In genomic region chr1:183272390-183272801, GRCh38 we compare ENCODE assay signal across 11 cellular contexts.
DNase-seq lines count a peak whose midpoint lies in the region; ATAC-seq and TF ChIP-seq lines count a peak whose summit lies in the region.
"Had no signal": no experiment of that assay in that cellular context is flagged by ENCODE, and none has a peak within 500 bp of the region (broad histone marks: within the 10 kb centered on the region; RNA-seq: fewer than 3 reads in every experiment).

No MANE protein-coding gene starts in this region.

- WGBS in right cardiac atrium, result 71% methylated on average over 4 of the region's 4 CpGs

- H3K4me3 ChIP-seq in left ventricle myocardium inferior (no peak overlapping the region), right cardiac atrium (ENCODE audit: low read length) (no peak overlapping the region), kidney epithelial cell (ENCODE audit: low read depth, low read length) (no peak overlapping the region), A673 (ENCODE audit: low read depth, low read length, poor library complexity, severe bottlenecking) (no peak overlapping the region)
- no peak overlapping the region for H3K4me3 ChIP-seq in CD8-positive, alpha-beta memory T cell (ENCODE audit: low read length)
- H3K4me3 ChIP-seq: ascending aorta had no signal

- H3K4me1 Mint-ChIP-seq in CD8-positive, alpha-beta memory T cell, result no peaks in the 10 kb centered on the region

- H3K4me1 ChIP-seq in left ventricle myocardium inferior (peaks cover 32% of the 10 kb centered on the region), right cardiac atrium (ENCODE audit: control insufficient read depth, insufficient read depth, low read length) (no peaks in the 10 kb centered on the region), A673 (ENCODE audit: insufficient read depth, low read length, poor library complexity, severe bottlenecking) (no peaks in the 10 kb centered on the region)
- H3K4me1 ChIP-seq in CD8-positive, alpha-beta memory T cell (ENCODE audit: insufficient read depth, low read length), result no peaks in the 10 kb centered on the region

- peaks cover 2 to 22% of the 10 kb centered on the region in 2 donors for H3K27me3 Mint-ChIP-seq in CD8-positive, alpha-beta memory T cell

- H3K27me3 ChIP-seq in left ventricle myocardium inferior (ENCODE audit: low read depth) (no peaks in the 10 kb centered on the region), right cardiac atrium (ENCODE audit: control insufficient read depth, insufficient read depth) (no peaks in the 10 kb centered on the region), kidney epithelial cell (ENCODE audit: control insufficient read depth, insufficient read depth, low read length) (no peaks in the 10 kb centered on the region), A673 (replicated peaks; ENCODE audit: insufficient read depth, low read depth, low read length, poor library complexity) (no peaks in the 10 kb centered on the region)
- H3K27me3 ChIP-seq in CD8-positive, alpha-beta memory T cell (ENCODE audit: insufficient read depth, low read length, poor library complexity, severe bottlenecking), result no peaks in the 10 kb centered on the region
- H3K27me3 ChIP-seq: ascending aorta, BE2C had no signal

- no peak overlapping the region for H3K27ac Mint-ChIP-seq in CD8-positive, alpha-beta memory T cell

- ATAC-seq in right cardiac atrium, result no peak

- POLR2A ChIA-PET in A673 (lab: Charles Lee; ENCODE audit: low non-redundant PET), result no interaction called here
- POLR2A ChIA-PET in CD8-positive, alpha-beta memory T cell (lab: Charles Lee), result no interaction called here

- no peak overlapping the region for H3K4me3 Mint-ChIP-seq in CD8-positive, alpha-beta memory T cell

- DNase-seq in left ventricle myocardium inferior, result no peak
- DNase-seq in right cardiac atrium, result no peak
- peak; percentile 62 for DNase-seq in astrocyte of the hippocampus (ENCODE audit: low read depth, low spot score)
- DNase-seq in kidney epithelial cell (ENCODE audit: low read depth), result peak; percentile 57
- no peak for DNase-seq in A673 (ENCODE audit: low spot score)
- DNase-seq in CD8-positive, alpha-beta memory T cell, result no peak
- DNase-seq in erythroblast (lab: John Stamatoyannopoulos, UW), result no peak
- no peak for DNase-seq in NCI-H2081 treated with DMSO at 0.1 percent for 48 hours (lab: John Stamatoyannopoulos, UW)
- DNase-seq: BE2C, NCI-H345 had no signal

- H3K36me3 ChIP-seq in left ventricle myocardium inferior (no peaks in the 10 kb centered on the region), kidney epithelial cell (ENCODE audit: control insufficient read depth, insufficient read depth, low read length) (no peaks in the 10 kb centered on the region), A673 (ENCODE audit: insufficient read depth, low read length, poor library complexity, severe bottlenecking) (no peaks in the 10 kb centered on the region)
- no peaks in the 10 kb centered on the region for H3K36me3 ChIP-seq in CD8-positive, alpha-beta memory T cell (ENCODE audit: insufficient read depth, low read length)
- H3K36me3 ChIP-seq: ascending aorta, BE2C had no signal

- no peaks in the 10 kb centered on the region for H3K36me3 Mint-ChIP-seq in CD8-positive, alpha-beta memory T cell

- TF ChIP-seq POLR2A in erythroblast (IDR thresholded peaks at IDR 0.05; ENCODE audit: low read length), result no peak

- BruUV-seq in A673 (replicated peaks; lab: Mats Ljungman, UMichigan), result no TSS peak

- TF ChIP-seq CTCF in left ventricle myocardium inferior (IDR thresholded peaks at IDR 0.05; ENCODE audit: borderline replicate concordance), result no peak
- TF ChIP-seq CTCF in kidney epithelial cell (IDR thresholded peaks at IDR 0.05; ENCODE audit: insufficient read depth, low read length, poor library complexity, severe bottlenecking), result no peak
- no peak for TF ChIP-seq CTCF in A673 (conservative IDR thresholded peaks at IDR 0.05; ENCODE audit: low read depth, low read length)

- H3K9me3 Mint-ChIP-seq in CD8-positive, alpha-beta memory T cell, result no peaks in the 10 kb centered on the region

- H3K27ac ChIP-seq in left ventricle myocardium inferior (replicated peaks), result peak overlapping the region; percentile 50
- H3K27ac ChIP-seq in right cardiac atrium (ENCODE audit: low read length), result no peak overlapping the region
- no peak overlapping the region for H3K27ac ChIP-seq in A673 (ENCODE audit: low read depth, low read length, poor library complexity, severe bottlenecking)
- H3K27ac ChIP-seq in CD8-positive, alpha-beta memory T cell (ENCODE audit: low read depth, low read length), result no peak overlapping the region

- H3K9me3 ChIP-seq in left ventricle myocardium inferior (replicated peaks) (no peaks in the 10 kb centered on the region), right cardiac atrium (ENCODE audit: control insufficient read depth, low read length) (no peaks in the 10 kb centered on the region), A673 (ENCODE audit: low read depth, low read length, poor library complexity, severe bottlenecking) (no peaks in the 10 kb centered on the region)
- H3K9me3 ChIP-seq in CD8-positive, alpha-beta memory T cell (ENCODE audit: low read length), result no peaks in the 10 kb centered on the region
- H3K9me3 ChIP-seq: ascending aorta, BE2C had no signal

- CTCF ChIA-PET in A673 (lab: Charles Lee), result no interaction called here
- CTCF ChIA-PET in CD8-positive, alpha-beta memory T cell (lab: Charles Lee), result interaction anchor here (2.0 kb wide), 1 partner anchor 10 kb away, joined by 7 read pairs; no protein-coding TSS in a partner anchor

- intact Hi-C loops in left ventricle myocardium inferior (cut with micrococcal nuclease) (no loop called here), right cardiac atrium (cut with DNase I) (no loop called here), A673 (cut with micrococcal nuclease; ENCODE audit: unreplicated experiment) (no loop called here)

Comparison
In these comparisons a context has a peak if more than half of its experiments do, and no peak if none do; other contexts are left out.
1. DNase-seq: peak in astrocyte of the hippocampus (single experiment) and kidney epithelial cell (single experiment); none in left ventricle myocardium inferior (single experiment), right cardiac atrium (0 of 3), A673 (single experiment), CD8-positive, alpha-beta memory T cell (0 of 5), erythroblast (0 of 2) and NCI-H2081 treated with DMSO at 0.1 percent for 48 hours (single experiment).